Comparison of ENCODE assay signal across 28 cellular contexts in the genomic region with DNA sequence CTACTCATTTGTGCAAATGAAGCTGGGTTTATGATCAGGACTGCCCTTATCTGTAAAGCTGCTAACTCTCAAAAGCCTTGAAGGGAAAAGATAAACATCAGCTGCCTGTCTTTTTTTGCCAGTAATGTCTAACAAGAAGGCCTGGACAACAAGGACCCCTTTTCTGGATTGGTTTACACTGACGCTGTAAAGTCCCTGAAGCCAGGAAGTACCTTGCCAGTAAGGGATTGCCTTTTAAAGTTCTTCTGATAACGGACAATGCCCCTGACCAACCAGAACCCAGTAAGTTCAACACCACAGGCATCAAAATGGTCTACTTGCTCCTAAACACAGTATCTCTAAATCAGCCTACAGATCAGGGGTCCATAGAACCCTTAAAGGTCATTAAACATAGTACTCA.
DNase-seq lines count a peak whose midpoint lies in the region; ATAC-seq and TF ChIP-seq lines count a peak whose summit lies in the region.
"Had no signal": no experiment of that assay in that cellular context is flagged by ENCODE, and none has a peak within 500 bp of the region (broad histone marks: within the 10 kb centered on the region; RNA-seq: fewer than 3 reads in every experiment).

No MANE protein-coding gene starts in this region.

- H3K4me3 Mint-ChIP-seq in central memory CD8-positive, alpha-beta T cell, result no peak overlapping the region
- no peak overlapping the region for H3K4me3 Mint-ChIP-seq in activated T-helper 1 cell treated with anti-CD3 and anti-CD28 coated beads, Interleukin-12 subunit alpha, Interleukin-12 subunit beta, Interleukin-2, Interleukin-4 antibody, amounts not matched to agents 30 ng/mL and 10 ng/mL and 1 ng/mL, durations not matched to agents 14 hours and 24 hours and 36 hours
- H3K4me3 Mint-ChIP-seq: activated CD8-positive, alpha-beta T cell treated with anti-CD3 and anti-CD28 coated beads for 36 hours; naive thymus-derived CD8-positive, alpha-beta T cell had no signal

- H3K4me3 ChIP-seq in cardiac muscle cell, result no peak overlapping the region
- H3K4me3 ChIP-seq: A549, PC-9, skin epidermis had no signal

- H3K27me3 ChIP-seq in cardiac muscle cell, result no peaks in the 10 kb centered on the region

- no peaks in the 10 kb centered on the region for H3K36me3 ChIP-seq in cardiac muscle cell

- H3K27ac ChIP-seq in cardiac muscle cell, result peak overlapping the region; percentile 60
- H3K27ac ChIP-seq: A549, PC-9, skin epidermis had no signal

- ATAC-seq in left cardiac atrium (no peak), HG02642 (IDR thresholded peaks at IDR 0.05; ENCODE audit: poor library complexity, unreplicated experiment) (no peak)
- no peak for ATAC-seq in central memory CD8-positive, alpha-beta T cell (replicated peaks; ENCODE audit: extremely low read depth, poor library complexity, severe bottlenecking)
- ATAC-seq: A549; activated CD8-positive, alpha-beta T cell treated with anti-CD3 and anti-CD28 coated beads for 36 hours; HepG2; left ventricle myocardium superior; naive thymus-derived CD8-positive, alpha-beta T cell had no signal

- intact Hi-C loops in left cardiac atrium (cut with DNase I), result no loop called here
- intact Hi-C loops in activated T-helper 1 cell treated with anti-CD3 and anti-CD28 coated beads, Interleukin-12 subunit alpha, Interleukin-12 subunit beta, Interleukin-2, Interleukin-4 antibody, amounts not matched to agents 30 ng/mL and 10 ng/mL and 1 ng/mL, durations not matched to agents 14 hours and 24 hours and 36 hours (cut with micrococcal nuclease), result no loop called here

- no peaks in the 10 kb centered on the region for H3K9me3 Mint-ChIP-seq in central memory CD8-positive, alpha-beta T cell
- no peaks in the 10 kb centered on the region for H3K9me3 Mint-ChIP-seq in activated T-helper 1 cell treated with anti-CD3 and anti-CD28 coated beads, Interleukin-12 subunit alpha, Interleukin-12 subunit beta, Interleukin-2, Interleukin-4 antibody, amounts not matched to agents 30 ng/mL and 10 ng/mL and 1 ng/mL, durations not matched to agents 14 hours and 24 hours and 36 hours
- H3K9me3 Mint-ChIP-seq: activated CD8-positive, alpha-beta T cell treated with anti-CD3 and anti-CD28 coated beads for 36 hours; activated T-helper 2 cell treated with anti-CD3 and anti-CD28 coated beads, Interferon-gamma antibody, Interleukin-2, Interleukin-4, amounts not matched to agents 10 μg/mL and 5 μg/mL and 100 μg/mL, durations not matched to agents 14 hours and 24 hours and 36 hours; naive thymus-derived CD8-positive, alpha-beta T cell had no signal

- H3K4me1 ChIP-seq in cardiac muscle cell (ENCODE audit: low read depth), result peaks cover 3% of the 10 kb centered on the region
- H3K4me1 ChIP-seq: A549 had no signal

- in situ Hi-C loops in G401 (cut with HindIII; ENCODE audit: low sequenced_read_pairs), result no loop called here

- no peaks in the 10 kb centered on the region for H3K9me3 ChIP-seq in cardiac muscle cell (ENCODE audit: low read depth)
- H3K9me3 ChIP-seq: A549 had no signal

- H3K4me1 Mint-ChIP-seq in central memory CD8-positive, alpha-beta T cell, result peaks cover 7% of the 10 kb centered on the region
- H3K4me1 Mint-ChIP-seq in activated T-helper 1 cell treated with anti-CD3 and anti-CD28 coated beads, Interleukin-12 subunit alpha, Interleukin-12 subunit beta, Interleukin-2, Interleukin-4 antibody, amounts not matched to agents 30 ng/mL and 10 ng/mL and 1 ng/mL, durations not matched to agents 14 hours and 24 hours and 36 hours (ENCODE audit: low read depth), result no peaks in the 10 kb centered on the region

- peak; percentile 5 to 6 for DNase-seq in cardiac muscle cell (ENCODE audit: low read depth in 1 of 2, low spot score in 1 of 2)
- no peak for DNase-seq in left cardiac atrium
- DNase-seq in central memory CD8-positive, alpha-beta T cell (ENCODE audit: low spot score in 2 of 2), result no peak
- DNase-seq in iris pigment epithelial cell (ENCODE audit: low read depth), result peak; percentile 5
- no peak for DNase-seq in stimulated activated CD4-positive, alpha-beta T cell treated with anti-CD3 and anti-CD28 coated beads, Interleukin-12 subunit alpha, Interleukin-12 subunit beta, amount 100 ng/mL, for 4 hours
- no peak for DNase-seq in activated T-helper 1 cell treated with anti-CD3 and anti-CD28 coated beads, Interleukin-12 subunit alpha, Interleukin-12 subunit beta, Interleukin-2, Interleukin-4 antibody, amounts not matched to agents 30 ng/mL and 10 ng/mL and 1 ng/mL, durations not matched to agents 14 hours and 24 hours and 36 hours (ENCODE audit: low spot score)
- DNase-seq in G401 (ENCODE audit: low spot score), result no peak
- DNase-seq: activated CD8-positive, alpha-beta memory T cell treated with anti-CD3 and anti-CD28 coated beads, Interleukin-2, amount 50 U/mL, for 48 hours; activated CD8-positive, alpha-beta T cell treated with anti-CD3 and anti-CD28 coated beads for 36 hours; activated naive CD4-positive, alpha-beta T cell treated with anti-CD3 and anti-CD28 coated beads, Interleukin-2, amount 50 U/mL, for 16 hours; amniotic stem cell; DMS53; GF-D8; HCEC 1CT; Karpas-422; left ventricle myocardium superior; naive thymus-derived CD8-positive, alpha-beta T cell; NCI-H1417; NCI-H2029; NCI-H226; NCI-H69; PC-9; stimulated activated naive CD4-positive, alpha-beta T cell treated with Interleukin-2 at 50 U/mL for 16 hours had no signal

- H3K36me3 Mint-ChIP-seq in central memory CD8-positive, alpha-beta T cell (ENCODE audit: insufficient read depth), result peaks cover 22% of the 10 kb centered on the region
- peaks cover 10% of the 10 kb centered on the region for H3K36me3 Mint-ChIP-seq in activated T-helper 1 cell treated with anti-CD3 and anti-CD28 coated beads, Interleukin-12 subunit alpha, Interleukin-12 subunit beta, Interleukin-2, Interleukin-4 antibody, amounts not matched to agents 30 ng/mL and 10 ng/mL and 1 ng/mL, durations not matched to agents 14 hours and 24 hours and 36 hours (ENCODE audit: low read depth)

- H3K27ac Mint-ChIP-seq in central memory CD8-positive, alpha-beta T cell (ENCODE audit: low read depth), result peak overlapping the region; percentile 6
- H3K27ac Mint-ChIP-seq in activated T-helper 1 cell treated with anti-CD3 and anti-CD28 coated beads, Interleukin-12 subunit alpha, Interleukin-12 subunit beta, Interleukin-2, Interleukin-4 antibody, amounts not matched to agents 30 ng/mL and 10 ng/mL and 1 ng/mL, durations not matched to agents 14 hours and 24 hours and 36 hours, result no peak overlapping the region
- H3K27ac Mint-ChIP-seq: activated CD8-positive, alpha-beta T cell treated with anti-CD3 and anti-CD28 coated beads for 36 hours; activated T-helper 2 cell treated with anti-CD3 and anti-CD28 coated beads, Interferon-gamma antibody, Interleukin-2, Interleukin-4, amounts not matched to agents 10 μg/mL and 5 μg/mL and 100 μg/mL, durations not matched to agents 14 hours and 24 hours and 36 hours had no signal

- no peak for TF ChIP-seq CTCF in cardiac muscle cell (IDR thresholded peaks at IDR 0.05; ENCODE audit: low read depth, low read length)

- no peaks in the 10 kb centered on the region for H3K27me3 Mint-ChIP-seq in central memory CD8-positive, alpha-beta T cell
- H3K27me3 Mint-ChIP-seq in activated T-helper 1 cell treated with anti-CD3 and anti-CD28 coated beads, Interleukin-12 subunit alpha, Interleukin-12 subunit beta, Interleukin-2, Interleukin-4 antibody, amounts not matched to agents 30 ng/mL and 10 ng/mL and 1 ng/mL, durations not matched to agents 14 hours and 24 hours and 36 hours (ENCODE audit: insufficient read depth), result no peaks in the 10 kb centered on the region
- H3K27me3 Mint-ChIP-seq: activated CD8-positive, alpha-beta T cell treated with anti-CD3 and anti-CD28 coated beads for 36 hours; naive thymus-derived CD8-positive, alpha-beta T cell had no signal

Comparison
In these comparisons a context has a peak if more than half of its experiments do, and no peak if none do; other contexts are left out.
1. DNase-seq: peak in cardiac muscle cell (2 of 2) and iris pigment epithelial cell (single experiment); none in left cardiac atrium (single experiment), central memory CD8-positive, alpha-beta T cell (0 of 2), stimulated activated CD4-positive, alpha-beta T cell treated with anti-CD3 and anti-CD28 coated beads, Interleukin-12 subunit alpha, Interleukin-12 subunit beta, amount 100 ng/mL, for 4 hours (single experiment), activated T-helper 1 cell treated with anti-CD3 and anti-CD28 coated beads, Interleukin-12 subunit alpha, Interleukin-12 subunit beta, Interleukin-2, Interleukin-4 antibody, amounts not matched to agents 30 ng/mL and 10 ng/mL and 1 ng/mL, durations not matched to agents 14 hours and 24 hours and 36 hours (single experiment) and G401 (single experiment).